ENCODE assay signal across 1 cellular context in genomic region chr9:6779417-6780241, GRCh38.
TF ChIP-seq lines count a peak whose summit lies in the region.

No MANE protein-coding gene starts in this region.

TF ChIP-seq in HepG2, 621 proteins besides CTCF, POLR2A, EP300 and RAD21 (continued from another document and continues in another):
- TF ChIP-seq SP1 (IDR thresholded peaks at IDR 0.05) = no peak
- no peak for TF ChIP-seq SP1 (CRISPR knock-in tag; IDR thresholded peaks at IDR 0.05)
- no peak for TF ChIP-seq ZBTB44 (CRISPR knock-in tag; IDR thresholded peaks at IDR 0.05)
- TF ChIP-seq PATZ1 (CRISPR knock-in tag; IDR thresholded peaks at IDR 0.05) = 0 out of 2 replicates have a peak, but pooled peaks have one; percentile 18
- TF ChIP-seq YEATS2 (CRISPR knock-in tag; IDR thresholded peaks at IDR 0.05; ENCODE audit: borderline replicate concordance) = no peak
- no peak for TF ChIP-seq SYNCRIP (IDR thresholded peaks at IDR 0.05; ENCODE audit: insufficient read depth, low read depth, low read length)
- TF ChIP-seq THRA (CRISPR knock-in tag; IDR thresholded peaks at IDR 0.05; ENCODE audit: borderline replicate concordance) = no peak
- no peak for TF ChIP-seq JDP2 (CRISPR knock-in tag; IDR thresholded peaks at IDR 0.05; ENCODE audit: borderline replicate concordance)
- no peak for TF ChIP-seq ZNF34 (CRISPR knock-in tag; IDR thresholded peaks at IDR 0.05; ENCODE audit: borderline replicate concordance)
- TF ChIP-seq RXRB (CRISPR knock-in tag; IDR thresholded peaks at IDR 0.05; ENCODE audit: borderline replicate concordance) = peak; percentile 66; the same call in 1 of the 2 replicates
- peak; percentile 47; the same call in 1 of the 2 replicates for TF ChIP-seq ZNF691 (CRISPR knock-in tag; IDR thresholded peaks at IDR 0.05; ENCODE audit: borderline replicate concordance, low read depth)
- TF ChIP-seq TEAD3 (CRISPR knock-in tag; optimal IDR thresholded peaks at IDR 0.05; ENCODE audit: borderline replicate concordance) = peak; percentile 59
- 0 out of 2 replicates have a peak, but pooled peaks have one; percentile 17 for TF ChIP-seq KLF6 (CRISPR knock-in tag; IDR thresholded peaks at IDR 0.05)
- TF ChIP-seq ZNF543 (CRISPR knock-in tag; IDR thresholded peaks at IDR 0.05) = no peak
- TF ChIP-seq FOSL1 (CRISPR knock-in tag; IDR thresholded peaks at IDR 0.05; ENCODE audit: borderline replicate concordance) = peak; percentile 38; the same call in 1 of the 2 replicates
- TF ChIP-seq NR3C1 (CRISPR knock-in tag; IDR thresholded peaks at IDR 0.05) = no peak
- 0 out of 2 replicates have a peak, but pooled peaks have one; percentile 32 for TF ChIP-seq ZNF580 (CRISPR knock-in tag; IDR thresholded peaks at IDR 0.05; ENCODE audit: borderline replicate concordance, low read depth)
- no peak for TF ChIP-seq CC2D1A (CRISPR knock-in tag; IDR thresholded peaks at IDR 0.05)
- TF ChIP-seq MEIS1 (CRISPR knock-in tag; IDR thresholded peaks at IDR 0.05; ENCODE audit: borderline replicate concordance) = peak; percentile 62; the same call in 1 of the 2 replicates
- TF ChIP-seq CREBL2 (CRISPR knock-in tag; IDR thresholded peaks at IDR 0.05; ENCODE audit: borderline replicate concordance) = no peak
- TF ChIP-seq ATF1 (CRISPR knock-in tag; IDR thresholded peaks at IDR 0.05) = 0 out of 2 replicates have a peak, but pooled peaks have one; percentile 19
- TF ChIP-seq SNRNP70 (IDR thresholded peaks at IDR 0.05; ENCODE audit: low read depth, low read length) = no peak
- no peak for TF ChIP-seq KLF11 (CRISPR knock-in tag; IDR thresholded peaks at IDR 0.05)
- TF ChIP-seq GATAD1 (CRISPR knock-in tag; IDR thresholded peaks at IDR 0.05) = peak; percentile 30; the same call in 1 of the 2 replicates
- TF ChIP-seq IRF1 (CRISPR knock-in tag; IDR thresholded peaks at IDR 0.05; ENCODE audit: low read depth) = no peak
- TF ChIP-seq TOPORS (CRISPR knock-in tag; IDR thresholded peaks at IDR 0.05) = no peak
- TF ChIP-seq PRDM10 (CRISPR knock-in tag; IDR thresholded peaks at IDR 0.05; ENCODE audit: low read depth) = 0 out of 2 replicates have a peak, but pooled peaks have one; percentile 18
- TF ChIP-seq ZMYM3 (CRISPR knock-in tag; IDR thresholded peaks at IDR 0.05) = peak; percentile 38; the same call in 1 of the 2 replicates
- 0 out of 2 replicates have a peak, but pooled peaks have one; percentile 36 for TF ChIP-seq ZNF710 (CRISPR knock-in tag; IDR thresholded peaks at IDR 0.05; ENCODE audit: borderline replicate concordance)
- 0 out of 2 replicates have a peak, but pooled peaks have one; percentile 23 for TF ChIP-seq TFE3 (CRISPR knock-in tag; IDR thresholded peaks at IDR 0.05)
- TF ChIP-seq SOX6 (IDR thresholded peaks at IDR 0.05) = no peak
- peak; percentile 42 for TF ChIP-seq SOX6 (CRISPR knock-in tag; IDR thresholded peaks at IDR 0.05)
- no peak for TF ChIP-seq ZNF749 (CRISPR knock-in tag; IDR thresholded peaks at IDR 0.05; ENCODE audit: borderline replicate concordance)
- TF ChIP-seq HOXA7 (CRISPR knock-in tag; IDR thresholded peaks at IDR 0.05) = no peak
- no peak for TF ChIP-seq SRSF4 (IDR thresholded peaks at IDR 0.05; ENCODE audit: low read depth, low read length, poor library complexity, severe bottlenecking)
- TF ChIP-seq ZNF549 (CRISPR knock-in tag; IDR thresholded peaks at IDR 0.05) = no peak
- peak; percentile 31; the same call in 1 of the 2 replicates for TF ChIP-seq ZFX (CRISPR knock-in tag; IDR thresholded peaks at IDR 0.05; ENCODE audit: low read depth)
- no peak for TF ChIP-seq ZBTB14 (CRISPR knock-in tag; IDR thresholded peaks at IDR 0.05)
- no peak for TF ChIP-seq SIX4 (CRISPR knock-in tag; IDR thresholded peaks at IDR 0.05)
- peak; percentile 62; the same call in 1 of the 2 replicates for TF ChIP-seq RCOR2 (CRISPR knock-in tag; IDR thresholded peaks at IDR 0.05)
- peak; percentile 58; the same call in 1 of the 2 replicates for TF ChIP-seq SOX5 (CRISPR knock-in tag; IDR thresholded peaks at IDR 0.05; ENCODE audit: borderline replicate concordance)
- no peak for TF ChIP-seq REXO4 (CRISPR knock-in tag; IDR thresholded peaks at IDR 0.05; ENCODE audit: borderline replicate concordance)
- peak; percentile 33; the same call in 1 of the 2 replicates for TF ChIP-seq ATF3 (CRISPR knock-in tag; IDR thresholded peaks at IDR 0.05)
- no peak for TF ChIP-seq ZNF432 (CRISPR knock-in tag; IDR thresholded peaks at IDR 0.05; ENCODE audit: borderline replicate concordance)
- no peak for TF ChIP-seq PAF1 (CRISPR knock-in tag; IDR thresholded peaks at IDR 0.05)
- 0 out of 2 replicates have a peak, but pooled peaks have one; percentile 50 for TF ChIP-seq MEF2D (CRISPR knock-in tag; IDR thresholded peaks at IDR 0.05)
- no peak for TF ChIP-seq TOE1 (CRISPR knock-in tag; IDR thresholded peaks at IDR 0.05)
- TF ChIP-seq MXD4 (CRISPR knock-in tag; IDR thresholded peaks at IDR 0.05) = no peak
- TF ChIP-seq ELF1 (CRISPR knock-in tag; IDR thresholded peaks at IDR 0.05) = no peak
- TF ChIP-seq IKZF4 (CRISPR knock-in tag; IDR thresholded peaks at IDR 0.05; ENCODE audit: borderline replicate concordance, low read depth, not compliant biosample characterization) = no peak
